In the genomic region with DNA sequence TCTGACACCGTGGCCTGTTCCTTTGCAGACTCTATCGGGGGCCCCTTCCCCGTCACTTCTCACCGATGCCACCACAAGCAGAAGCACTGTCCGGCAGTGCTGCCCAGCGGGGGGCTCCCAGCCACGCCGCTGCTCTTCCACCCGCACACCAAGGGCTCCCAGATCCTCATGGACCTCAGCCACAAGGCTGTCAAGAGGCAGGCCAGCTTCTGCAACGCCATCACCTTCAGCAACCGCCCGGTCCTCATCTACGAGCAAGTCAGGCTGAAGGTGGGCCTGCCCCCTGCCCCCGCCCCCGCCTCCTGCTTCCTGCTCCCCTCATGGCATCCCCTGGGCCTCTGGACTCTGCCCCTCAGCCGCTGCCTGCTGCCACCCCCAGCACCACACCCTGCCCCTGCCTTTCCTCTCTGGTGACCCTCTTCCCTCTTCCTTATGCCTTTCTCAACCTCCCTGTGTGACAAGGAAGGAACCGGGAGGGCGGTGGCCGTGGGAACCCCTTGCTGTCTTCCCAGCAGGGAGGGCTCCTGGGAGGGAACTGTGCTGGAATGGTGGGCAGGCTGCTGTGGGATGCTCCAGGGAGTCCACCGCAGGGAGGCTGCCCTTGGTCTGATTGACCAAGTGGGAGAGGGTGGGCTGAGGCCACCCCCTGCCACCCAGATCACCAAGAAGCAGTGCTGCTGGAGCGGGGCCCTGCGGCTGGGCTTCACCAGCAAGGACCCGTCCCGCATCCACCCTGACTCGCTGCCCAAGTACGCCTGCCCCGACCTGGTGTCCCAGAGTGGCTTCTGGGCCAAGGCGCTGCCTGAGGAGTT, we compare ENCODE assay signal across 22 cellular contexts.
"Had no signal": no experiment of that assay in that cellular context is flagged by ENCODE, and none has a peak within 500 bp of the region (broad histone marks: within the 10 kb centered on the region; RNA-seq: fewer than 3 reads in every experiment).

No MANE protein-coding gene starts in this region.

- H3K36me3 Mint-ChIP-seq: activated CD4-positive, alpha-beta memory T cell treated with anti-CD3 and anti-CD28 coated beads for 36 hours; activated naive CD8-positive, alpha-beta T cell; brain; T-cell had no signal

- ATAC-seq: activated T-helper 17 cell treated with anti-CD3 and anti-CD28 coated beads, Interleukin-2, amount 50 U/mL, for 72 hours; T-cell had no signal

- H3K4me1 Mint-ChIP-seq: activated CD4-positive, alpha-beta T cell treated with anti-CD3 and anti-CD28 coated beads, Interleukin-2, amount 10 ng/mL, durations not matched to agents 7 days and 5 days; activated T-helper 17 cell treated with anti-CD3 and anti-CD28 coated beads, Interleukin-2, amount 50 U/mL, for 72 hours; T-cell had no signal

- H3K27ac Mint-ChIP-seq: activated CD4-positive, alpha-beta memory T cell treated with anti-CD3 and anti-CD28 coated beads for 36 hours; activated CD4-positive, alpha-beta T cell treated with anti-CD3 and anti-CD28 coated beads, Interleukin-2, amount 10 ng/mL, durations not matched to agents 7 days and 5 days; activated naive CD4-positive, alpha-beta T cell treated with anti-CD3 and anti-CD28 coated beads for 36 hours; activated naive CD8-positive, alpha-beta T cell; activated T-helper 17 cell treated with anti-CD3 and anti-CD28 coated beads, Interleukin-2, amount 50 U/mL, for 72 hours; T-cell had no signal

- H3K4me3 Mint-ChIP-seq: activated CD4-positive, alpha-beta memory T cell treated with anti-CD3 and anti-CD28 coated beads for 36 hours; activated CD4-positive, alpha-beta T cell treated with anti-CD3 and anti-CD28 coated beads, Interleukin-2, amount 10 ng/mL, durations not matched to agents 7 days and 5 days; activated naive CD4-positive, alpha-beta T cell treated with anti-CD3 and anti-CD28 coated beads for 36 hours; activated naive CD8-positive, alpha-beta T cell; activated T-helper 17 cell treated with anti-CD3 and anti-CD28 coated beads, Interleukin-2, amount 50 U/mL, for 72 hours; brain; T-cell had no signal

- H3K27me3 Mint-ChIP-seq: activated CD4-positive, alpha-beta T cell treated with anti-CD3 and anti-CD28 coated beads, Interleukin-2, amount 10 ng/mL, durations not matched to agents 7 days and 5 days; activated naive CD8-positive, alpha-beta T cell had no signal

- DNase-seq: activated CD4-positive, alpha-beta memory T cell treated with anti-CD3 and anti-CD28 coated beads for 36 hours; activated CD4-positive, alpha-beta T cell treated with anti-CD3 and anti-CD28 coated beads, Interleukin-2, amount 10 ng/mL, durations not matched to agents 7 days and 5 days; activated CD4-positive, CD25-positive, alpha-beta regulatory T cell; activated gamma-delta T cell; activated naive CD4-positive, alpha-beta T cell treated with anti-CD3 and anti-CD28 coated beads for 36 hours; activated T-cell treated with anti-CD3 and anti-CD28 coated beads for 4 hours; activated T-cell treated with anti-CD3 and anti-CD28 coated beads, Interleukin-2, amount 50 U/mL, for 48 hours; amygdala; KG1; NCI-H1048; NCI-H146; NCI-H1930; NCI-H2107; NCI-H2171 treated with DMSO at 0.1 percent for 48 hours; NCI-H226; NCI-H526 treated with DMSO at 0.1 percent for 48 hours; NCI-H82; T-cell; T1000 had no signal

- H3K9me3 Mint-ChIP-seq: activated CD4-positive, alpha-beta memory T cell treated with anti-CD3 and anti-CD28 coated beads for 36 hours; activated CD4-positive, alpha-beta T cell treated with anti-CD3 and anti-CD28 coated beads, Interleukin-2, amount 10 ng/mL, durations not matched to agents 7 days and 5 days; activated naive CD4-positive, alpha-beta T cell treated with anti-CD3 and anti-CD28 coated beads for 36 hours; activated T-helper 17 cell treated with anti-CD3 and anti-CD28 coated beads, Interleukin-2, amount 50 U/mL, for 72 hours; T-cell had no signal
